ENCODE assay signal across 27 cellular contexts in the genomic region with DNA sequence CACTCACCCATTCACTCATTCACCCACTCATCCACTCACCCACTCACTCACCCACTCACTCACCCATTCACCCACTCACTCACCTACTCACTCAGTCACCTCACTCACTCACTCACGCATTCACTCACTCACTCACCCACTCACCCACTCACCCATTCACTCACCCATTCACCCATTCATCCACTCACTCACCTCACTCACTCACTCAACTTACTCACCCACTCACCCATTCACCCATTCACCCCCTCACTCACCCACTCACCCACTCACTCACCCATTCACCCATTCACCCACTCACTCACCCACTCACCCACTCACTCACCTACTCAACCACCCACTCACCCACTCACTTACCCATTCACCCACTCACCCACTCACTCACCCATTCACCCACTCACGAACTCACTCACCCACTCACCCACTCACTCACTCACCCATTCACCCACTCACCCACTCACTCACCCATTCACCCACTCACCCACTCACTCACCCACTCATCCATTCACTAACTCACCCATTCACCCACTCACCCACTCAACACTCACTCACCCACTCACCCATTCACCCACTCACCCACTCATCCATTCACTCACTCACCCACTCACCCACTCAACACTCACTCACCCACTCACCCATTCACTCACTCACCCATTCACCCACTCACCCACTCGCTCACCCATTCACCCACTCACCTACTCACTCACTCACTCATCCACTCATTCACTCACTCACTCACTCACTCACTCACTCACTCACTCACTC. TPM values are rescaled to one million over a fixed set of nuclear protein-coding genes. Genes with fewer than 3 reads are reported as not detected.
"Had no signal": no experiment of that assay in that cellular context is flagged by ENCODE, and none has a peak within 500 bp of the region (broad histone marks: within the 10 kb centered on the region; RNA-seq: fewer than 3 reads in every experiment).

No MANE protein-coding gene starts in this region.

- DNase-seq: effector CD4-positive, alpha-beta T cell; endodermal cell; foreskin melanocyte; head of caudate nucleus; left colon; mesenchymal stem cell; midbrain; naive B cell; sigmoid colon; stimulated activated CD4-positive, alpha-beta T cell treated with anti-CD3 and anti-CD28 coated beads, Interleukin-2, amount 100 ng/mL, for 24 hours; stimulated activated CD4-positive, alpha-beta T cell treated with anti-CD3 and anti-CD28 coated beads, Interleukin-4, amount 100 ng/mL, for 4 hours; stimulated activated naive CD4-positive, alpha-beta T cell; stomach; substantia nigra; trophoblast cell had no signal

- H3K27ac ChIP-seq: coronary artery, hepatocyte, sigmoid colon, skin epidermis, thoracic aorta had no signal

- H3K4me1 Mint-ChIP-seq: endodermal cell, nephron had no signal

- H3K27ac Mint-ChIP-seq: endodermal cell, naive B cell, nephron had no signal

- H2AFZ ChIP-seq: hepatocyte had no signal

- H3K9me3 ChIP-seq: sigmoid colon, stomach, thoracic aorta had no signal

- H3K4me2 ChIP-seq: hepatocyte had no signal

- H3K27me3 ChIP-seq: hepatocyte, sigmoid colon, stomach had no signal

- H3K4me3 ChIP-seq: coronary artery, hepatocyte, lung, sigmoid colon, skin epidermis, stomach, thoracic aorta had no signal

- H3K4me1 ChIP-seq: sigmoid colon, stomach had no signal

- H3K27me3 Mint-ChIP-seq: naive B cell had no signal

- H3K36me3 ChIP-seq: sigmoid colon, thoracic aorta had no signal

- H3K4me3 Mint-ChIP-seq: endodermal cell, naive B cell, nephron had no signal

RNA-seq across cellular contexts. Expression of a gene that starts 13.7 kb away (rescaled TPM):
- total RNA-seq: dermis microvascular lymphatic vessel endothelial cell, endodermal cell, endothelial cell of umbilical vein, kidney epithelial cell, left ventricle myocardium superior, omental fat pad, pulmonary artery endothelial cell had no signal
- polyA plus RNA-seq: endothelial cell of umbilical vein had no signal

RNA-seq across cellular contexts. Expression of a gene that starts 51.5 kb away (rescaled TPM):
- total RNA-seq: dermis microvascular lymphatic vessel endothelial cell, endodermal cell, endothelial cell of umbilical vein, kidney epithelial cell, left ventricle myocardium superior, pulmonary artery endothelial cell, thoracic aorta had no signal
- polyA plus RNA-seq: endothelial cell of umbilical vein had no signal
